Comparison of ENCODE assay signal across 22 cellular contexts in genomic region chr10:1300218-1300617, GRCh38.
"Had no signal": no experiment of that assay in that cellular context is flagged by ENCODE, and none has a peak within 500 bp of the region (broad histone marks: within the 10 kb centered on the region; RNA-seq: fewer than 3 reads in every experiment).

No MANE protein-coding gene starts in this region.

- H3K9me3 ChIP-seq: SK-N-SH had no signal

- ATAC-seq: K562 had no signal

- H3K36me3 Mint-ChIP-seq: IgD-negative memory B cell had no signal

- DNase-seq: Kasumi-1, MM.1S, NCI-H1092 treated with DMSO at 0.1 percent for 48 hours, NCI-H1436, NCI-H187, NCI-H2029, NCI-H2081 treated with DMSO at 0.1 percent for 48 hours, NCI-H2171, NCI-H226, NCI-H446, NCI-H510A, NCI-H524 treated with DMSO at 0.1 percent for 48 hours, NCI-H69, NCI-H774, Right ventricle myocardium superior, RPMI8226, SIG-M5, SK-N-SH had no signal

- H3K4me3 ChIP-seq: K562 had no signal

- H3K27ac ChIP-seq: HL-60, KMS-11 had no signal

- H3K9me3 Mint-ChIP-seq: IgD-negative memory B cell had no signal
